ENCODE assay signal across 8 cellular contexts in the genomic region with DNA sequence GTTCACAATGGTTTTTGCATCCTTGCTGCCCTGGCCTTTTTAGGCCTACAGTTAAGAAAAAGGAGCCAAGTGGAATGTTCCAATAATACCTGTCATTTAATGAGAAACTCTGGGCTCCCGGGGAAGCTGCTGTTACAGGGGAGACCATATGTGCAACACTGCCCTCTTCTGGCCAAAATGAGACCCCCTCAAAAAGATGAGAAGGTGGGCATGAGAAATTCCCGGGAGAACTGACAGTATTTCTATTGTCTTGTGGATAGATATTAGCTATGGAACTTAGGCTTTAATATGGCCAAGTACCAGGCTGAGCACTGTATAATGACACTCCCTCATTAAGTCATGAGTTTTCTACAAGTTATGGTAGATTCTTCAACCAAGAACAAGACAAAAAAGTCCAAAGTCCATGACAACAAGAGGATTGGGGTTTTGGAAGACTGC.
DNase-seq lines count a peak whose midpoint lies in the region; ATAC-seq and TF ChIP-seq lines count a peak whose summit lies in the region.

No MANE protein-coding gene starts in this region.

- H3K4me1 Mint-ChIP-seq in T-helper 17 cell = peaks cover 2% of the 10 kb centered on the region

- H3K36me3 ChIP-seq in MG63 (no peaks in the 10 kb centered on the region), liver (ENCODE audit: control insufficient read depth in 4 of 4, insufficient read depth in 3 of 4, low read depth in 1 of 4, low read length in 3 of 4) (no peaks in the 10 kb centered on the region)

- TF ChIP-seq RAD21 in liver (IDR thresholded peaks at IDR 0.05) = peak; percentile 91 to 94

- ATAC-seq in T-helper 17 cell (peak; percentile 45), GM19023 (IDR thresholded peaks at IDR 0.05; ENCODE audit: unreplicated experiment) (no peak)

- H3K9ac ChIP-seq in liver (ENCODE audit: low read depth in 1 of 2, low read length in 2 of 2) = no peak overlapping the region

- no peak overlapping the region for H3K27ac Mint-ChIP-seq in T-helper 17 cell

- H3K9me3 ChIP-seq in MG63 (no peaks in the 10 kb centered on the region), T-helper 17 cell (ENCODE audit: control insufficient read depth, low read length, poor library complexity, severe bottlenecking) (no peaks in the 10 kb centered on the region), liver (ENCODE audit: control insufficient read depth in 4 of 4, low read length in 3 of 4) (no peaks in the 10 kb centered on the region)

- H3K4me3 Mint-ChIP-seq in T-helper 17 cell = no peak overlapping the region

- DNase-seq in NCI-H446 (lab: John Stamatoyannopoulos, UW) (peak; percentile 26 to 73), NCI-H446 treated with DMSO at 0.1 percent for 48 hours (lab: John Stamatoyannopoulos, UW) (no peak), MG63 (peak; percentile 20), T-helper 17 cell (peak in 1 of 3 donors; percentile 27), cardiac fibroblast (ENCODE audit: low read depth in 2 of 2) (peak; percentile 66 to 76)
- DNase-seq in stimulated activated CD8-positive, alpha-beta memory T cell treated with anti-CD3 and anti-CD28 coated beads, Interleukin-4, amount 100 ng/mL, for 48 hours = peak; percentile 75

- peaks cover 2% of the 10 kb centered on the region for H3K36me3 Mint-ChIP-seq in T-helper 17 cell (ENCODE audit: low read depth)

- WGBS in liver = 10% methylated on average over 2 of the region's 2 CpGs

- H3K4me3 ChIP-seq in MG63 (no peak overlapping the region), cardiac fibroblast (replicated peaks in 1 of 2; ENCODE audit: low read depth in 2 of 2, low read length in 2 of 2) (no peak overlapping the region), liver (ENCODE audit: low read depth in 1 of 3, low read length in 3 of 3) (no peak overlapping the region)

- peak; percentile 75 for TF ChIP-seq CTCF in cardiac fibroblast (IDR thresholded peaks at IDR 0.05; ENCODE audit: low read depth, low read length)
- peak; percentile 77 for TF ChIP-seq CTCF in liver (IDR thresholded peaks at IDR 0.05; ENCODE audit: low read depth, low read length, missing input control)

- peaks cover 56% of the 10 kb centered on the region for H3K27me3 Mint-ChIP-seq in T-helper 17 cell

- no peak overlapping the region for H3K27ac ChIP-seq in liver (ENCODE audit: low read depth in 1 of 2, low read length in 2 of 2)

- H3K4me1 ChIP-seq in liver (ENCODE audit: control insufficient read depth in 4 of 4, insufficient read depth in 4 of 4, low read length in 3 of 4) = no peaks in the 10 kb centered on the region

- no peaks in the 10 kb centered on the region for H3K27me3 ChIP-seq in MG63
- H3K27me3 ChIP-seq in liver (ENCODE audit: control insufficient read depth in 4 of 4, insufficient read depth in 4 of 4, low read length in 3 of 4) = no peaks in the 10 kb centered on the region

TF ChIP-seq in liver, 16 proteins besides CTCF, POLR2A, EP300 and RAD21:
- TF ChIP-seq HNF4A (conservative IDR thresholded peaks at IDR 0.05) = peak in 1 of 2 donors; percentile 28
- no peak for TF ChIP-seq EGR1 (IDR thresholded peaks at IDR 0.05; ENCODE audit: low read depth in 2 of 2)
TF ChIP-seq in liver: peak in this region for 1.
